1 cellular context compared by ENCODE assay signal in the genomic region with DNA sequence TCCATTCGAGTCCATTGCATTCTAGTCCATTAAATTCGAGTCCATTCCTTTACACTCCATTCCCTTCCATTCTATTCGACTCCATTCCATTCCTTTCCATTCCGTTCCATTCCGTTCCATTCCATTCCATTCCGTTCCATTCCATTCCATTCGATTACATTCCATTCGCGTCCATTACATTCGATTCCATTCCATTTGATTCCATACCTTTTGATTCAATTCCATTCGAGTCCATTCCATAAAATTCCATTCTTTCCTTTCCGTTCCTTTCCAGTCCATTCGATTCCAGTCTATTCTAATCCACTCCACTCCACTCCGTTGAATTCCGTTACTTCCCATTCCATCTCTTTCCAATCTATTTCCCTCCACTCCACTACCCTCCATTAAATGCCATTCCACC.
TF ChIP-seq lines count a peak whose summit lies in the region.
"Not testable (repeated sequence)": the region's sequence is repeated elsewhere in the genome, so short reads cannot be mapped to it uniquely, and the experiment has no call there.

No MANE protein-coding gene starts in this region.

TF ChIP-seq in HepG2, 621 proteins besides CTCF, POLR2A, EP300 and RAD21:
- TF ChIP-seq SOX6 (IDR thresholded peaks at IDR 0.05) (peak; percentile 76), ZNF282 (IDR thresholded peaks at IDR 0.05; ENCODE audit: partially characterized antibody) (peak; percentile 28), PLRG1 (conservative IDR thresholded peaks at IDR 0.05) (peak; percentile 89), FOXK2 (IDR thresholded peaks at IDR 0.05) (peak; percentile 67), PHB2 (IDR thresholded peaks at IDR 0.05; ENCODE audit: partially characterized antibody) (peak; percentile 92), NBN (conservative IDR thresholded peaks at IDR 0.05) (0 out of 2 replicates have a peak, but pooled peaks have one; percentile 49), FOXA1 (IDR thresholded peaks at IDR 0.05) (peak; percentile 38; the same call in 1 of the 2 replicates), LCORL (IDR thresholded peaks at IDR 0.05) (0 out of 2 replicates have a peak, but pooled peaks have one; percentile 32)
- TF ChIP-seq SOX6, FOXA1, LCORL (CRISPR knock-in tag; IDR thresholded peaks at IDR 0.05): not testable (repeated sequence)
- TF ChIP-seq, protein P1, sequence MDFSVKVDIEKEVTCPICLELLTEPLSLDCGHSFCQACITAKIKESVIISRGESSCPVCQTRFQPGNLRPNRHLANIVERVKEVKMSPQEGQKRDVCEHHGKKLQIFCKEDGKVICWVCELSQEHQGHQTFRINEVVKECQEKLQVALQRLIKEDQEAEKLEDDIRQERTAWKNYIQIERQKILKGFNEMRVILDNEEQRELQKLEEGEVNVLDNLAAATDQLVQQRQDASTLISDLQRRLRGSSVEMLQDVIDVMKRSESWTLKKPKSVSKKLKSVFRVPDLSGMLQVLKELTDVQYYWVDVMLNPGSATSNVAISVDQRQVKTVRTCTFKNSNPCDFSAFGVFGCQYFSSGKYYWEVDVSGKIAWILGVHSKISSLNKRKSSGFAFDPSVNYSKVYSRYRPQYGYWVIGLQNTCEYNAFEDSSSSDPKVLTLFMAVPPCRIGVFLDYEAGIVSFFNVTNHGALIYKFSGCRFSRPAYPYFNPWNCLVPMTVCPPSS (IDR thresholded peaks at IDR 0.05): 0 out of 2 replicates have a peak, but pooled peaks have one; percentile 77
